ENCODE assay signal across 1 cellular context in genomic region chr16:30992931-30993816, GRCh38.
TF ChIP-seq lines count a peak whose summit lies in the region.

No MANE protein-coding gene starts in this region.

TF ChIP-seq in SK-N-SH, 30 proteins besides CTCF, POLR2A, EP300 and RAD21 (continued from another document):
- TF ChIP-seq RFX5 (IDR thresholded peaks at IDR 0.05; ENCODE audit: low read length) (no peak), ELF1 (IDR thresholded peaks at IDR 0.05) (no peak), EZH2phosphoT487 (IDR thresholded peaks at IDR 0.05; ENCODE audit: borderline replicate concordance, low read depth) (no peak), NRF1 (IDR thresholded peaks at IDR 0.05; ENCODE audit: low read depth, low read length) (no peak), FOXJ3 (CRISPR knock-in tag; IDR thresholded peaks at IDR 0.05) (no peak), RCOR1 (IDR thresholded peaks at IDR 0.05; ENCODE audit: low read length) (no peak), TCF12 (IDR thresholded peaks at IDR 0.05) (no peak)
